8 cellular contexts compared by ENCODE assay signal in the genomic region with DNA sequence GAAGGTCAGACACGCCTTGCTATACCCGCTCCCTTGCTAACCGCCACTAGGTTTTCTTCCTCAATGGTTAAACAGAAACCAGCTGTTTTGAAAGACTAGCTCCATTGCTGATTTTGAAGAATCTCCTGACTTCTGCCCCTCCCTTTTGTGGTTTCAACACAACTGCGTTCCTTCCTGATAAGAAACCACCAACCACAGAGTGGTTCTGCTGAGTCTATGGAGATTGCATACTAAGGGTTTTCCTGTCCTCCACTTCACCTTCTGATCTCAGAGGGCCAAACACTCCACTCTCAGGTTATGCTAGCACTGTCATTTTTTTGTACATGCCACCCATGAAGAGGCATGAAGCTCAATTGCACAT.
DNase-seq lines count a peak whose midpoint lies in the region; ATAC-seq and TF ChIP-seq lines count a peak whose summit lies in the region.

No MANE protein-coding gene starts in this region.

- H3K4me2 ChIP-seq in smooth muscle cell = peak overlapping the region; percentile 20

- 38% methylated on average over 4 of the region's 4 CpGs for WGBS in smooth muscle cell (ENCODE audit: low lambda C conversion rate)

- H3K9ac ChIP-seq in smooth muscle cell (ENCODE audit: low read depth) = no peak overlapping the region

- no peaks in the 10 kb centered on the region for H3K4me1 ChIP-seq in smooth muscle cell (ENCODE audit: low read depth)

- H2AFZ ChIP-seq in smooth muscle cell (ENCODE audit: low read depth) = no peak overlapping the region

- no peaks in the 10 kb centered on the region for H3K27me3 ChIP-seq in brain microvascular endothelial cell (replicated peaks)
- no peaks in the 10 kb centered on the region for H3K27me3 ChIP-seq in smooth muscle cell (ENCODE audit: low read depth)

- DNase-seq in activated T-cell treated with anti-CD3 and anti-CD28 coated beads for 24 hours (ENCODE audit: low read depth) (peak; percentile 25), activated T-cell treated with anti-CD3 and anti-CD28 coated beads for 4 hours (no peak), NCI-H226 (peak; percentile 95), brain microvascular endothelial cell (peak; percentile 91), smooth muscle cell (lab: John Stamatoyannopoulos, UW; ENCODE audit: unreplicated experiment) (no peak), cerebellum (ENCODE audit: low spot score) (no peak), GM13976 (ENCODE audit: low spot score) (no peak)

- no peaks in the 10 kb centered on the region for H3K79me2 ChIP-seq in smooth muscle cell (ENCODE audit: low read depth)

- no peaks in the 10 kb centered on the region for H4K20me1 ChIP-seq in smooth muscle cell (ENCODE audit: low read depth)

- no peaks in the 10 kb centered on the region for H3F3A ChIP-seq in smooth muscle cell (ENCODE audit: low read depth)

- in situ Hi-C loops in brain microvascular endothelial cell (cut with HindIII; ENCODE audit: low pct_ligation_motif_present, low sequenced_read_pairs) = no loop called here
- in situ Hi-C loops in GM13976 (cut with MboI; ENCODE audit: low sequenced_read_pairs, unreplicated experiment) = no loop called here

- H3K27ac ChIP-seq in brain microvascular endothelial cell (no peak overlapping the region), smooth muscle cell (ENCODE audit: low read depth) (no peak overlapping the region)

- H3K4me3 ChIP-seq in brain microvascular endothelial cell (ENCODE audit: low read depth, low read length) (no peak overlapping the region), smooth muscle cell (no peak overlapping the region)

- ATAC-seq in HG02759 (IDR thresholded peaks at IDR 0.05; ENCODE audit: unreplicated experiment) = peak; percentile 92

- H3K9me3 ChIP-seq in smooth muscle cell (replicated peaks; ENCODE audit: low read depth) = no peaks in the 10 kb centered on the region

- H3K36me3 ChIP-seq in brain microvascular endothelial cell (replicated peaks) (no peaks in the 10 kb centered on the region), smooth muscle cell (ENCODE audit: low read depth) (no peaks in the 10 kb centered on the region)

- no peak for TF ChIP-seq CTCF in brain microvascular endothelial cell (IDR thresholded peaks at IDR 0.05; ENCODE audit: low read depth, low read length, missing control alignments)
- TF ChIP-seq CTCF in smooth muscle cell (IDR thresholded peaks at IDR 0.05; ENCODE audit: borderline replicate concordance, insufficient read depth, poor library complexity, severe bottlenecking) = no peak
- TF ChIP-seq CTCF in GM13976 (IDR thresholded peaks at IDR 0.05; ENCODE audit: borderline replicate concordance, control extremely low read depth, extremely low read depth, insufficient read depth, missing control alignments) = no peak

Comparison
In these comparisons a context has a peak if more than half of its experiments do, and no peak if none do; other contexts are left out.
1. DNase-seq: peak in activated T-cell treated with anti-CD3 and anti-CD28 coated beads for 24 hours (single experiment), NCI-H226 (single experiment) and brain microvascular endothelial cell (single experiment); none in activated T-cell treated with anti-CD3 and anti-CD28 coated beads for 4 hours (single experiment), smooth muscle cell (single experiment), cerebellum (single experiment) and GM13976 (single experiment).